ENCODE assay signal across 8 cellular contexts in genomic region chr17:49217651-49218413, GRCh38. TPM values are rescaled to one million over a fixed set of nuclear protein-coding genes. Genes with fewer than 3 reads are reported as not detected.
DNase-seq lines count a peak whose midpoint lies in the region; ATAC-seq and TF ChIP-seq lines count a peak whose summit lies in the region.

No MANE protein-coding gene starts in this region.

- ATAC-seq in GM18511 (IDR thresholded peaks at IDR 0.05; ENCODE audit: unreplicated experiment) (peak; percentile 59), HG02981 (IDR thresholded peaks at IDR 0.05; ENCODE audit: unreplicated experiment) (peak; percentile 52), activated B cell treated with CpG ODN at 0.5 μM for 24 hours (ENCODE audit: low read depth) (peak; percentile 37), HG03097 (IDR thresholded peaks at IDR 0.05; ENCODE audit: low FRiP score, unreplicated experiment) (no peak)

- H3K9me3 Mint-ChIP-seq in activated B cell treated with CpG ODN at 0.5 μM for 24 hours: no peaks in the 10 kb centered on the region

- peak overlapping the region; percentile 94 for H3K27ac Mint-ChIP-seq in activated B cell treated with CpG ODN at 0.5 μM for 24 hours

- no peaks in the 10 kb centered on the region for H3K36me3 ChIP-seq in mammary epithelial cell (ENCODE audit: insufficient read depth, low read length)

- peaks cover 2% of the 10 kb centered on the region for H3K27me3 ChIP-seq in mammary epithelial cell (ENCODE audit: insufficient read depth, low read length)

- no peak overlapping the region for H3K9ac ChIP-seq in mammary epithelial cell (ENCODE audit: insufficient read depth, low read length)

- no peak overlapping the region for H3K4me3 ChIP-seq in mammary epithelial cell (replicated peaks in 1 of 3; ENCODE audit: insufficient read depth in 1 of 3, low read depth in 2 of 3, low read length in 3 of 3)

- DNase-seq in activated B cell treated with CpG ODN at 0.5 μM for 24 hours: no peak
- DNase-seq in head of caudate nucleus: peak in 30 of 42 donors; percentile 17 to 61 (median 43)
- peak; percentile 49 to 59 for DNase-seq in stimulated activated CD8-positive, alpha-beta memory T cell treated with anti-CD3 and anti-CD28 coated beads, Interleukin-7, amount 100 ng/mL, for 48 hours (ENCODE audit: extremely low read depth in 1 of 2, low read depth in 1 of 2)
- DNase-seq in HEK293T (ENCODE audit: extremely low spot score): no peak
- no peak for DNase-seq in mammary epithelial cell

- BruUV-seq in mammary epithelial cell (replicated peaks; lab: Mats Ljungman, UMichigan): no TSS peak

- H3K79me2 ChIP-seq in mammary epithelial cell (ENCODE audit: insufficient read depth, low read length): no peaks in the 10 kb centered on the region

- H3K36me3 Mint-ChIP-seq in activated B cell treated with CpG ODN at 0.5 μM for 24 hours (ENCODE audit: low read depth): peaks cover 9% of the 10 kb centered on the region

- H3K4me1 Mint-ChIP-seq in activated B cell treated with CpG ODN at 0.5 μM for 24 hours: peaks cover 70% of the 10 kb centered on the region

- dilution Hi-C loops in mammary epithelial cell (cut with HindIII; ENCODE audit: low sequenced_read_pairs): no loop called here

- CTCF ChIA-PET in activated B cell treated with CpG ODN at 0.5 μM for 24 hours (lab: Charles Lee) (interaction anchor here (1.3 to 7.7 kb wide), 3 partner anchors 9 to 37 kb away, joined by 5 to 41 read pairs (median 8); no protein-coding TSS in a partner anchor), HEK293T (lab: Yijun Ruan, JAX) (no interaction called here), mammary epithelial cell (lab: Charles Lee; ENCODE audit: low non-redundant PET) (no interaction called here)

- no peaks in the 10 kb centered on the region for H3K27me3 Mint-ChIP-seq in activated B cell treated with CpG ODN at 0.5 μM for 24 hours

- POLR2A ChIA-PET in activated B cell treated with CpG ODN at 0.5 μM for 24 hours (lab: Charles Lee): interaction anchor here (0.7 to 12.3 kb wide), 6 partner anchors 10 to 1513 kb away, joined by 3 to 259 read pairs (median 4); no protein-coding TSS in a partner anchor
- POLR2A ChIA-PET in HEK293T (lab: Yijun Ruan, JAX): interaction anchor here (0.6 to 0.8 kb wide), 2 partner anchors 24 to 42 kb away, joined by 3 read pairs; no protein-coding TSS in a partner anchor

- peak overlapping the region; percentile 67 for H3K4me3 Mint-ChIP-seq in activated B cell treated with CpG ODN at 0.5 μM for 24 hours

- H2AFZ ChIP-seq in mammary epithelial cell (ENCODE audit: low read depth, low read length): no peak overlapping the region

- intact Hi-C loops in activated B cell treated with CpG ODN at 0.5 μM for 24 hours (cut with micrococcal nuclease): loop anchor here (10.0 kb wide), 1 partner anchor 383 kb away; the partner anchor contains the start of gene CALCOCO2
- intact Hi-C loops in head of caudate nucleus (cut with DNase I): no loop called here
- intact Hi-C loops in mammary epithelial cell (cut with micrococcal nuclease): no loop called here

- H3K4me1 ChIP-seq in mammary epithelial cell (ENCODE audit: insufficient read depth, low read length): no peaks in the 10 kb centered on the region

- WGBS in mammary epithelial cell (ENCODE audit: low coverage, missing lambda C conversion rate): 68% methylated on average over 13 of the region's 17 CpGs

- in situ Hi-C loops in mammary epithelial cell (cut with MboI; ENCODE audit: low sequenced_read_pairs in 2 of 2): no loop called here

- no peaks in the 10 kb centered on the region for H3K9me3 ChIP-seq in mammary epithelial cell (replicated peaks; ENCODE audit: insufficient read depth, low read length)

- no peak overlapping the region for H3K4me2 ChIP-seq in mammary epithelial cell (ENCODE audit: insufficient read depth, low read depth, low read length)

- TF ChIP-seq CTCF in activated B cell treated with CpG ODN at 0.5 μM for 24 hours (IDR thresholded peaks at IDR 0.05) (no peak), mammary epithelial cell (conservative IDR thresholded peaks at IDR 0.05 in 1 of 2, IDR thresholded peaks at IDR 0.05 in 1 of 2; ENCODE audit: extremely low read depth in 1 of 2, insufficient read depth in 1 of 2, low read depth in 1 of 2, low read length in 2 of 2) (no peak)

- no peaks in the 10 kb centered on the region for H4K20me1 ChIP-seq in mammary epithelial cell (ENCODE audit: insufficient read depth, low read length)

- H3K27ac ChIP-seq in mammary epithelial cell (ENCODE audit: insufficient read depth, low read depth, low read length): no peak overlapping the region

TF ChIP-seq in HEK293T, 16 proteins besides CTCF, POLR2A, EP300 and RAD21:
- no peak for TF ChIP-seq BHLHE40 (IDR thresholded peaks at IDR 0.05; ENCODE audit: borderline replicate concordance)
- TF ChIP-seq, protein P1, sequence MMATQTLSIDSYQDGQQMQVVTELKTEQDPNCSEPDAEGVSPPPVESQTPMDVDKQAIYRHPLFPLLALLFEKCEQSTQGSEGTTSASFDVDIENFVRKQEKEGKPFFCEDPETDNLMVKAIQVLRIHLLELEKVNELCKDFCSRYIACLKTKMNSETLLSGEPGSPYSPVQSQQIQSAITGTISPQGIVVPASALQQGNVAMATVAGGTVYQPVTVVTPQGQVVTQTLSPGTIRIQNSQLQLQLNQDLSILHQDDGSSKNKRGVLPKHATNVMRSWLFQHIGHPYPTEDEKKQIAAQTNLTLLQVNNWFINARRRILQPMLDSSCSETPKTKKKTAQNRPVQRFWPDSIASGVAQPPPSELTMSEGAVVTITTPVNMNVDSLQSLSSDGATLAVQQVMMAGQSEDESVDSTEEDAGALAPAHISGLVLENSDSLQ (IDR thresholded peaks at IDR 0.05): no peak
- no peak for TF ChIP-seq SP1 (IDR thresholded peaks at IDR 0.05)

RNA-seq across cellular contexts. Expression of gene ABI3, which starts 7.3 kb away (rescaled TPM):
- total RNA-seq in activated B cell treated with CpG ODN at 0.5 μM for 24 hours: 6.5 and 9.7 TPM in 2 replicates
- total RNA-seq in mammary epithelial cell: not detected
- not detected for polyA plus RNA-seq in mammary epithelial cell
- not detected for polyA minus RNA-seq in mammary epithelial cell

RNA-seq across cellular contexts. Expression of gene GNGT2, which starts 7.5 kb away (rescaled TPM):
- total RNA-seq in activated B cell treated with CpG ODN at 0.5 μM for 24 hours: 8.1 and 9.8 TPM in 2 replicates
- total RNA-seq in mammary epithelial cell: not detected
- not detected for polyA plus RNA-seq in mammary epithelial cell
- polyA minus RNA-seq in mammary epithelial cell: not detected

RNA-seq across cellular contexts. Expression of gene PHOSPHO1, which starts 12.8 kb away (rescaled TPM):
- total RNA-seq in activated B cell treated with CpG ODN at 0.5 μM for 24 hours (0.59 TPM in 1 of 2 replicates, not detected in the other), mammary epithelial cell (under 1 TPM in 1 of 2 donors, not detected in 1; 0.56 TPM)
- 0.09 TPM for polyA plus RNA-seq in mammary epithelial cell
- not detected for polyA minus RNA-seq in mammary epithelial cell

Comparison
In these comparisons a context has a peak if more than half of its experiments do, and no peak if none do; other contexts are left out.
1. DNase-seq: peak in head of caudate nucleus (30 of 42) and stimulated activated CD8-positive, alpha-beta memory T cell treated with anti-CD3 and anti-CD28 coated beads, Interleukin-7, amount 100 ng/mL, for 48 hours (2 of 2); none in activated B cell treated with CpG ODN at 0.5 μM for 24 hours (single experiment), HEK293T (single experiment) and mammary epithelial cell (single experiment).